In genomic region chr14:66395300-66395699, GRCh38 we compare ENCODE assay signal across 12 cellular contexts.
DNase-seq lines count a peak whose midpoint lies in the region; ATAC-seq and TF ChIP-seq lines count a peak whose summit lies in the region.
"Had no signal": no experiment of that assay in that cellular context is flagged by ENCODE, and none has a peak within 500 bp of the region (broad histone marks: within the 10 kb centered on the region; RNA-seq: fewer than 3 reads in every experiment).

No MANE protein-coding gene starts in this region.

- intact Hi-C loops in mammary epithelial cell (cut with micrococcal nuclease), result loop anchor here (1.0 kb wide), 1 partner anchor 36 kb away; no protein-coding TSS in a partner anchor

- WGBS in mammary epithelial cell (ENCODE audit: low coverage, missing lambda C conversion rate), result 50% methylated on average over 1 of the region's 1 CpG

- no peak overlapping the region for H2AFZ ChIP-seq in mammary epithelial cell (ENCODE audit: low read depth, low read length)

- H3K36me3 ChIP-seq in CD8-positive, alpha-beta memory T cell (ENCODE audit: insufficient read depth, low read length), result no peaks in the 10 kb centered on the region
- H3K36me3 ChIP-seq in mammary epithelial cell (ENCODE audit: insufficient read depth, low read length), result no peaks in the 10 kb centered on the region
- H3K36me3 ChIP-seq: spleen had no signal

- BruUV-seq in mammary epithelial cell (replicated peaks; lab: Mats Ljungman, UMichigan), result no TSS peak

- H3K4me3 ChIP-seq in CD8-positive, alpha-beta memory T cell (ENCODE audit: low read length), result no peak overlapping the region
- no peak overlapping the region for H3K4me3 ChIP-seq in mammary epithelial cell (replicated peaks in 1 of 3; ENCODE audit: insufficient read depth in 1 of 3, low read depth in 2 of 3, low read length in 3 of 3)
- H3K4me3 ChIP-seq: spleen had no signal

- no peak overlapping the region for H3K4me2 ChIP-seq in mammary epithelial cell (ENCODE audit: insufficient read depth, low read depth, low read length)

- POLR2A ChIA-PET in CD8-positive, alpha-beta memory T cell (lab: Charles Lee), result no interaction called here

- no peak overlapping the region for H3K27ac ChIP-seq in CD8-positive, alpha-beta memory T cell (ENCODE audit: low read depth, low read length)
- H3K27ac ChIP-seq in mammary epithelial cell (ENCODE audit: insufficient read depth, low read depth, low read length), result no peak overlapping the region
- H3K27ac ChIP-seq: spleen had no signal

- dilution Hi-C loops in mammary epithelial cell (cut with HindIII; ENCODE audit: low sequenced_read_pairs), result no loop called here

- H3K79me2 ChIP-seq in mammary epithelial cell (ENCODE audit: insufficient read depth, low read length), result no peaks in the 10 kb centered on the region

- no peaks in the 10 kb centered on the region for H3K9me3 ChIP-seq in CD8-positive, alpha-beta memory T cell (ENCODE audit: low read length)
- H3K9me3 ChIP-seq in mammary epithelial cell (replicated peaks; ENCODE audit: insufficient read depth, low read length), result no peaks in the 10 kb centered on the region
- H3K9me3 ChIP-seq: spleen had no signal

- H3K36me3 Mint-ChIP-seq in CD8-positive, alpha-beta memory T cell, result no peaks in the 10 kb centered on the region

- H3K4me3 Mint-ChIP-seq in CD8-positive, alpha-beta memory T cell, result no peak overlapping the region

- CTCF ChIA-PET in CD8-positive, alpha-beta memory T cell (lab: Charles Lee), result no interaction called here
- CTCF ChIA-PET in mammary epithelial cell (lab: Charles Lee; ENCODE audit: low non-redundant PET), result no interaction called here

- no peaks in the 10 kb centered on the region for H3K9me3 Mint-ChIP-seq in CD8-positive, alpha-beta memory T cell

- H3K27ac Mint-ChIP-seq in CD8-positive, alpha-beta memory T cell, result peak overlapping the region in 6 of 8 donors; percentile 3 to 84 (median 57)

- peak in 2 of 5 donors; percentile 13 to 41 for DNase-seq in CD8-positive, alpha-beta memory T cell
- DNase-seq in NCI-H1694 treated with DMSO at 0.1 percent for 48 hours (lab: John Stamatoyannopoulos, UW), result peak; percentile 51
- peak; percentile 12 for DNase-seq in mammary epithelial cell
- DNase-seq in middle frontal gyrus (ENCODE audit: extremely low spot score, low spot score), result no peak
- DNase-seq: H7, IMR-90, left ventricle myocardium superior, spleen had no signal

- H3K4me1 Mint-ChIP-seq in CD8-positive, alpha-beta memory T cell, result peaks cover 6 to 8% (median 6%) of the 10 kb centered on the region in 3 donors

- H4K20me1 ChIP-seq in mammary epithelial cell (ENCODE audit: insufficient read depth, low read length), result no peaks in the 10 kb centered on the region

- H3K9ac ChIP-seq in mammary epithelial cell (ENCODE audit: insufficient read depth, low read length), result no peak overlapping the region

- peak; percentile 83 for ATAC-seq in GM18867 (IDR thresholded peaks at IDR 0.05; ENCODE audit: unreplicated experiment)
- no peak for ATAC-seq in HG02970 (IDR thresholded peaks at IDR 0.05; ENCODE audit: low FRiP score, unreplicated experiment)
- ATAC-seq in GM19455 (IDR thresholded peaks at IDR 0.05; ENCODE audit: unreplicated experiment), result no peak
- no peak for ATAC-seq in GM19452 (IDR thresholded peaks at IDR 0.05; ENCODE audit: unreplicated experiment)
- ATAC-seq: left ventricle myocardium superior had no signal

- TF ChIP-seq CTCF in mammary epithelial cell (conservative IDR thresholded peaks at IDR 0.05 in 1 of 2, IDR thresholded peaks at IDR 0.05 in 1 of 2; ENCODE audit: extremely low read depth in 1 of 2, insufficient read depth in 1 of 2, low read depth in 1 of 2, low read length in 2 of 2), result peak in 1 of 2 donors; percentile 28

- no peaks in the 10 kb centered on the region for H3K4me1 ChIP-seq in CD8-positive, alpha-beta memory T cell (ENCODE audit: insufficient read depth, low read length)
- no peaks in the 10 kb centered on the region for H3K4me1 ChIP-seq in mammary epithelial cell (ENCODE audit: insufficient read depth, low read length)
- H3K4me1 ChIP-seq: spleen had no signal

- H3K27me3 Mint-ChIP-seq in CD8-positive, alpha-beta memory T cell, result peaks cover 0 to 2% of the 10 kb centered on the region in 2 donors

- in situ Hi-C loops in mammary epithelial cell (cut with MboI; ENCODE audit: low sequenced_read_pairs in 2 of 2), result no loop called here

- H3K27me3 ChIP-seq in CD8-positive, alpha-beta memory T cell (ENCODE audit: insufficient read depth, low read length, poor library complexity, severe bottlenecking), result no peaks in the 10 kb centered on the region
- no peaks in the 10 kb centered on the region for H3K27me3 ChIP-seq in mammary epithelial cell (ENCODE audit: insufficient read depth, low read length)
- H3K27me3 ChIP-seq: spleen had no signal
